ENCODE assay signal across 18 cellular contexts in the genomic region with DNA sequence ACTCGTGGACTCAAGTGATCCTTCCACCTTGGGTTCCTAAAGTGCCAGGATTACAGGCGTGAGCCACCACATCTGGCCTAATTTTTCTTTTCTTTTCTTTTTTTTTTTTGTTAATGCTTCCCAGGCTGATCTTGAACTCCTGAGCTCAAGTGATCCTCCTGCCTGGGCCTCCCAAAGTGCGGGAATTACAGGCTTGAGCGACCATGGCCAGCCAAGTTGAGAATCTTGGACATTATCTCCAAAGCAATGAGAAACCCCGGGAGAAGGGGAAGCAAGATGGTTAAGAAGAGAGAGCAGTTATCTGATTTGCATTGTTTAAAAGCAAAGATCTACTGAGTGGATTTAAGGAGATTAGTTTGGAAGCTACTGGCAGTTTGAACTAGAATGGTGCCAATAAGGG. TPM values are rescaled to one million over a fixed set of nuclear protein-coding genes. Genes with fewer than 3 reads are reported as not detected.
DNase-seq lines count a peak whose midpoint lies in the region; ATAC-seq and TF ChIP-seq lines count a peak whose summit lies in the region.
"Had no signal": no experiment of that assay in that cellular context is flagged by ENCODE, and none has a peak within 500 bp of the region (broad histone marks: within the 10 kb centered on the region; RNA-seq: fewer than 3 reads in every experiment).

No MANE protein-coding gene starts in this region.

- TF ChIP-seq POLR2A in prostate gland (IDR thresholded peaks at IDR 0.05): no peak

- TF ChIP-seq CTCF in HFFc6 (IDR thresholded peaks at IDR 0.05) (no peak), natural killer cell (IDR thresholded peaks at IDR 0.05) (no peak), prostate gland (IDR thresholded peaks at IDR 0.05) (no peak)

- peak overlapping the region; percentile 15 for H3K27ac Mint-ChIP-seq in activated CD4-positive, alpha-beta memory T cell treated with anti-CD3 and anti-CD28 coated beads, Interleukin-2, amount 10 ng/mL, durations not matched to agents 7 days and 5 days
- no peak overlapping the region for H3K27ac Mint-ChIP-seq in activated CD4-positive, alpha-beta memory T cell treated with anti-CD3 and anti-CD28 coated beads for 36 hours
- peak overlapping the region; percentile 8; the same call in 1 of the 2 replicates for H3K27ac Mint-ChIP-seq in HFFc6
- H3K27ac Mint-ChIP-seq in activated T-helper 17 cell treated with anti-CD3 and anti-CD28 coated beads, Interleukin-2, amount 50 U/mL, for 72 hours: peak overlapping the region; percentile 76
- H3K27ac Mint-ChIP-seq in natural killer cell: peak overlapping the region; percentile 78 to 99

- ATAC-seq in activated T-helper 17 cell treated with anti-CD3 and anti-CD28 coated beads, Interleukin-2, amount 50 U/mL, for 72 hours (replicated peaks): no peak
- no peak for ATAC-seq in natural killer cell
- ATAC-seq: activated T-cell treated with anti-CD3 and anti-CD28 coated beads, Interleukin-2, amount 50 U/mL, for 4 hours; Right ventricle myocardium inferior had no signal

- DNase-seq in activated CD4-positive, alpha-beta memory T cell treated with anti-CD3 and anti-CD28 coated beads, Interleukin-2, amount 10 ng/mL, durations not matched to agents 7 days and 5 days: no peak
- DNase-seq in activated CD4-positive, alpha-beta memory T cell treated with anti-CD3 and anti-CD28 coated beads for 36 hours: no peak
- no peak for DNase-seq in HFFc6
- DNase-seq in natural killer cell: no peak
- DNase-seq in NCI-H1417 (lab: John Stamatoyannopoulos, UW): no peak
- no peak for DNase-seq in HPDE6-E6E7 (ENCODE audit: extremely low spot score)
- no peak for DNase-seq in prostate gland (ENCODE audit: low spot score)
- DNase-seq: activated CD4-positive, CD25-positive, alpha-beta regulatory T cell treated with anti-CD3 and anti-CD28 coated beads, Interleukin-2, amount 50 U/mL, for 72 hours; activated T-cell treated with anti-CD3 and anti-CD28 coated beads, Interleukin-2, amount 50 U/mL, for 4 hours; anterior cingulate cortex; Caco-2; islet precursor cell; mammary epithelial cell; MM.1S; NCI-H1694 treated with DMSO at 0.1 percent for 48 hours; NCI-H446 had no signal

- H3K4me3 ChIP-seq in prostate gland: no peak overlapping the region

- H3K4me3 Mint-ChIP-seq in activated CD4-positive, alpha-beta memory T cell treated with anti-CD3 and anti-CD28 coated beads, Interleukin-2, amount 10 ng/mL, durations not matched to agents 7 days and 5 days: no peak overlapping the region
- H3K4me3 Mint-ChIP-seq in activated CD4-positive, alpha-beta memory T cell treated with anti-CD3 and anti-CD28 coated beads for 36 hours: no peak overlapping the region
- no peak overlapping the region for H3K4me3 Mint-ChIP-seq in HFFc6
- H3K4me3 Mint-ChIP-seq in activated T-helper 17 cell treated with anti-CD3 and anti-CD28 coated beads, Interleukin-2, amount 50 U/mL, for 72 hours: peak overlapping the region; percentile 85
- H3K4me3 Mint-ChIP-seq in natural killer cell: peak overlapping the region; percentile 78

- POLR2A ChIA-PET in activated CD4-positive, alpha-beta memory T cell treated with anti-CD3 and anti-CD28 coated beads, Interleukin-2, amount 10 ng/mL, durations not matched to agents 7 days and 5 days (lab: Charles Lee): interaction anchor here (1.2 to 4.0 kb wide), 3 partner anchors 8 to 124 kb away, joined by 3 to 55 read pairs (median 14); a partner anchor contains a TSS
- POLR2A ChIA-PET in activated CD4-positive, alpha-beta memory T cell treated with anti-CD3 and anti-CD28 coated beads for 36 hours (lab: Charles Lee): interaction anchor here (1.4 to 5.1 kb wide), 2 partner anchors 8 to 9 kb away, joined by 4 to 58 read pairs; a partner anchor contains a TSS

- peaks cover 79% of the 10 kb centered on the region for H3K4me1 Mint-ChIP-seq in activated CD4-positive, alpha-beta memory T cell treated with anti-CD3 and anti-CD28 coated beads, Interleukin-2, amount 10 ng/mL, durations not matched to agents 7 days and 5 days
- peaks cover 85% of the 10 kb centered on the region for H3K4me1 Mint-ChIP-seq in activated CD4-positive, alpha-beta memory T cell treated with anti-CD3 and anti-CD28 coated beads for 36 hours (ENCODE audit: low read depth)
- H3K4me1 Mint-ChIP-seq in HFFc6 (ENCODE audit: low read depth) (peaks cover 51% of the 10 kb centered on the region), natural killer cell (peaks cover 68 to 78% of the 10 kb centered on the region in 2 donors)
- peaks cover 63% of the 10 kb centered on the region for H3K4me1 Mint-ChIP-seq in activated T-helper 17 cell treated with anti-CD3 and anti-CD28 coated beads, Interleukin-2, amount 50 U/mL, for 72 hours

- peaks cover 2% of the 10 kb centered on the region for H3K9me3 Mint-ChIP-seq in activated CD4-positive, alpha-beta memory T cell treated with anti-CD3 and anti-CD28 coated beads, Interleukin-2, amount 10 ng/mL, durations not matched to agents 7 days and 5 days
- H3K9me3 Mint-ChIP-seq in activated CD4-positive, alpha-beta memory T cell treated with anti-CD3 and anti-CD28 coated beads for 36 hours: no peaks in the 10 kb centered on the region
- H3K9me3 Mint-ChIP-seq in HFFc6 (no peaks in the 10 kb centered on the region), natural killer cell (no peaks in the 10 kb centered on the region)
- no peaks in the 10 kb centered on the region for H3K9me3 Mint-ChIP-seq in activated T-helper 17 cell treated with anti-CD3 and anti-CD28 coated beads, Interleukin-2, amount 50 U/mL, for 72 hours
- H3K9me3 Mint-ChIP-seq: activated T-cell treated with anti-CD3 and anti-CD28 coated beads, Interleukin-2, amount 50 U/mL, for 4 hours had no signal

- H3K27me3 Mint-ChIP-seq in activated CD4-positive, alpha-beta memory T cell treated with anti-CD3 and anti-CD28 coated beads, Interleukin-2, amount 10 ng/mL, durations not matched to agents 7 days and 5 days: no peaks in the 10 kb centered on the region
- H3K27me3 Mint-ChIP-seq in activated CD4-positive, alpha-beta memory T cell treated with anti-CD3 and anti-CD28 coated beads for 36 hours: no peaks in the 10 kb centered on the region
- H3K27me3 Mint-ChIP-seq in HFFc6 (ENCODE audit: insufficient read depth) (peaks cover 7% of the 10 kb centered on the region), natural killer cell (ENCODE audit: low read depth in 2 of 2) (no peaks in the 10 kb centered on the region)
- H3K27me3 Mint-ChIP-seq in activated T-helper 17 cell treated with anti-CD3 and anti-CD28 coated beads, Interleukin-2, amount 50 U/mL, for 72 hours: no peaks in the 10 kb centered on the region

- H3K27ac ChIP-seq in prostate gland: no peak overlapping the region

- H3K27me3 ChIP-seq in prostate gland (replicated peaks; ENCODE audit: insufficient read depth): no peaks in the 10 kb centered on the region

- CTCF ChIA-PET in activated CD4-positive, alpha-beta memory T cell treated with anti-CD3 and anti-CD28 coated beads, Interleukin-2, amount 10 ng/mL, durations not matched to agents 7 days and 5 days (lab: Charles Lee): interaction anchor here (1.0 to 2.6 kb wide), 5 partner anchors 7 to 103 kb away, joined by 3 to 9 read pairs (median 3); a partner anchor contains a TSS
- CTCF ChIA-PET in activated CD4-positive, alpha-beta memory T cell treated with anti-CD3 and anti-CD28 coated beads for 36 hours (lab: Charles Lee): interaction anchor here (0.8 kb wide), 1 partner anchor 34 kb away, joined by 3 read pairs; no protein-coding TSS in a partner anchor

- H3K9me3 ChIP-seq in prostate gland: no peaks in the 10 kb centered on the region
- H3K9me3 ChIP-seq: Caco-2 had no signal

- WGBS in prostate gland: 71% methylated on average over 5 of the region's 5 CpGs

- H3K36me3 ChIP-seq in prostate gland: no peaks in the 10 kb centered on the region

- H3K4me1 ChIP-seq in prostate gland (replicated peaks): no peaks in the 10 kb centered on the region
- H3K4me1 ChIP-seq: Caco-2 had no signal

- H3K36me3 Mint-ChIP-seq in activated CD4-positive, alpha-beta memory T cell treated with anti-CD3 and anti-CD28 coated beads, Interleukin-2, amount 10 ng/mL, durations not matched to agents 7 days and 5 days (ENCODE audit: low read depth): peaks cover 63% of the 10 kb centered on the region
- H3K36me3 Mint-ChIP-seq in activated CD4-positive, alpha-beta memory T cell treated with anti-CD3 and anti-CD28 coated beads for 36 hours: peaks cover 39% of the 10 kb centered on the region
- H3K36me3 Mint-ChIP-seq in HFFc6 (ENCODE audit: low read depth) (peaks cover 26% of the 10 kb centered on the region), natural killer cell (peaks cover 3% of the 10 kb centered on the region)
- peaks cover 67% of the 10 kb centered on the region for H3K36me3 Mint-ChIP-seq in activated T-helper 17 cell treated with anti-CD3 and anti-CD28 coated beads, Interleukin-2, amount 50 U/mL, for 72 hours (ENCODE audit: low read depth)

- intact Hi-C loops in activated CD4-positive, alpha-beta memory T cell treated with anti-CD3 and anti-CD28 coated beads for 36 hours (cut with micrococcal nuclease): loop anchor here (10.0 kb wide), 3 partner anchors 183 to 817 kb away; a partner anchor contains a TSS
- intact Hi-C loops in natural killer cell (cut with micrococcal nuclease): no loop called here
- intact Hi-C loops in prostate gland (cut with DNase I): no loop called here

RNA-seq across cellular contexts. Expression of a gene that starts 9.1 kb away (rescaled TPM):
- 10 to 100 TPM; 89.5 to 92.5 TPM for total RNA-seq in activated CD4-positive, alpha-beta memory T cell treated with anti-CD3 and anti-CD28 coated beads, Interleukin-2, amount 10 ng/mL, durations not matched to agents 7 days and 5 days
- total RNA-seq in activated CD4-positive, alpha-beta memory T cell treated with anti-CD3 and anti-CD28 coated beads for 36 hours: 10 to 100 TPM; 55.3 to 55.7 TPM
- 10 to 100 TPM; 34.6 to 49.1 (median 38.7) TPM for total RNA-seq in HFFc6 (2021; fragmentation: NEBNext Ultra II Directional; extraction: Animal tissue kit (Norgen Biotek cat#: 25700))
- 10 to 100 TPM; 44.4 to 71.0 TPM for total RNA-seq in activated T-helper 17 cell treated with anti-CD3 and anti-CD28 coated beads, Interleukin-2, amount 50 U/mL, for 72 hours
- total RNA-seq in natural killer cell: 100 to 1,000 TPM; 238 to 283 (median 261) TPM
- 10 to 100 TPM; 43.5 to 76.3 TPM for total RNA-seq in prostate gland

RNA-seq across cellular contexts. Expression of a gene that starts 33.1 kb away (rescaled TPM):
- 10 to 100 TPM; 13.2 to 14.4 TPM for total RNA-seq in activated CD4-positive, alpha-beta memory T cell treated with anti-CD3 and anti-CD28 coated beads, Interleukin-2, amount 10 ng/mL, durations not matched to agents 7 days and 5 days
- total RNA-seq in activated CD4-positive, alpha-beta memory T cell treated with anti-CD3 and anti-CD28 coated beads for 36 hours: 10 to 100 TPM; 19.4 to 19.6 TPM
- 1 to 10 TPM; 5.7 to 9.9 (median 8.8) TPM for total RNA-seq in HFFc6 (2021; fragmentation: NEBNext Ultra II Directional; extraction: Animal tissue kit (Norgen Biotek cat#: 25700))
- 10 to 100 TPM; 16.1 to 21.4 TPM for total RNA-seq in activated T-helper 17 cell treated with anti-CD3 and anti-CD28 coated beads, Interleukin-2, amount 50 U/mL, for 72 hours
- 1 to 10 TPM; 5.5 to 6.8 (median 5.9) TPM for total RNA-seq in natural killer cell
- total RNA-seq in prostate gland: 10 to 100 TPM in 1 of 2 donors, 1 to 10 TPM in 1; 4.2 to 10.1 TPM

RNA-seq across cellular contexts. Expression of a gene that starts 33.6 kb away (rescaled TPM):
- total RNA-seq in activated CD4-positive, alpha-beta memory T cell treated with anti-CD3 and anti-CD28 coated beads, Interleukin-2, amount 10 ng/mL, durations not matched to agents 7 days and 5 days: 10 to 100 TPM; 53.7 to 56.7 TPM
- total RNA-seq in activated CD4-positive, alpha-beta memory T cell treated with anti-CD3 and anti-CD28 coated beads for 36 hours: 10 to 100 TPM; 41.4 to 42.2 TPM
- 10 to 100 TPM; 12.6 to 14.0 (median 13.3) TPM for total RNA-seq in HFFc6 (2021; fragmentation: NEBNext Ultra II Directional; extraction: Animal tissue kit (Norgen Biotek cat#: 25700))
- 10 to 100 TPM; 46.5 to 61.7 TPM for total RNA-seq in activated T-helper 17 cell treated with anti-CD3 and anti-CD28 coated beads, Interleukin-2, amount 50 U/mL, for 72 hours
- total RNA-seq in natural killer cell (10 to 100 TPM; 64.0 to 78.7 (median 77.6) TPM), prostate gland (10 to 100 TPM in 1 of 2 donors, 1 to 10 TPM in 1; 5.0 to 14.8 TPM)

RNA-seq across cellular contexts. Expression of a gene that starts 41.1 kb away (rescaled TPM):
- total RNA-seq in activated CD4-positive, alpha-beta memory T cell treated with anti-CD3 and anti-CD28 coated beads, Interleukin-2, amount 10 ng/mL, durations not matched to agents 7 days and 5 days: under 1 TPM; 0.20 to 0.45 TPM
- total RNA-seq in activated CD4-positive, alpha-beta memory T cell treated with anti-CD3 and anti-CD28 coated beads for 36 hours: under 1 TPM in 1 of 2 experiments, not detected in 1; 0.21 TPM
- 100 to 1,000 TPM in 4 of 6 experiments, 10 to 100 TPM in 2; 66.4 to 130 (median 123) TPM for total RNA-seq in HFFc6 (2021; fragmentation: NEBNext Ultra II Directional; extraction: Animal tissue kit (Norgen Biotek cat#: 25700))
- under 1 TPM; 0.13 to 0.40 TPM for total RNA-seq in activated T-helper 17 cell treated with anti-CD3 and anti-CD28 coated beads, Interleukin-2, amount 50 U/mL, for 72 hours
- total RNA-seq in natural killer cell: under 1 TPM in 1 of 3 donors, not detected in 2; 0.16 TPM
- total RNA-seq in prostate gland: 10 to 100 TPM; 15.8 to 25.1 TPM

RNA-seq across cellular contexts. Expression of a gene that starts 50.8 kb away (rescaled TPM):
- 1 to 10 TPM; 1.6 to 2.9 TPM for total RNA-seq in activated CD4-positive, alpha-beta memory T cell treated with anti-CD3 and anti-CD28 coated beads, Interleukin-2, amount 10 ng/mL, durations not matched to agents 7 days and 5 days
- total RNA-seq in activated CD4-positive, alpha-beta memory T cell treated with anti-CD3 and anti-CD28 coated beads for 36 hours: under 1 TPM; 0.22 to 0.93 TPM
- under 1 TPM in 2 of 6 experiments, not detected in 4; 0.41 to 0.59 TPM for total RNA-seq in HFFc6 (2021; fragmentation: NEBNext Ultra II Directional; extraction: Animal tissue kit (Norgen Biotek cat#: 25700))
- total RNA-seq in activated T-helper 17 cell treated with anti-CD3 and anti-CD28 coated beads, Interleukin-2, amount 50 U/mL, for 72 hours: 1 to 10 TPM in 1 of 2 donors, under 1 TPM in 1; 0.99 to 4.4 TPM
- total RNA-seq in natural killer cell (1 to 10 TPM in 2 of 3 donors, under 1 TPM in 1; 0.88 to 2.1 (median 1.5) TPM), prostate gland (10 to 100 TPM in 1 of 2 donors, under 1 TPM in 1; 0.46 to 92.5 TPM)
- total RNA-seq: Right ventricle myocardium inferior had no signal

Comparison
In these comparisons a context has a peak if more than half of its experiments do, and no peak if none do; other contexts are left out.
1. H3K4me3 Mint-ChIP-seq: peak in activated T-helper 17 cell treated with anti-CD3 and anti-CD28 coated beads, Interleukin-2, amount 50 U/mL, for 72 hours (single experiment) and natural killer cell (single experiment); none in activated CD4-positive, alpha-beta memory T cell treated with anti-CD3 and anti-CD28 coated beads, Interleukin-2, amount 10 ng/mL, durations not matched to agents 7 days and 5 days (single experiment), activated CD4-positive, alpha-beta memory T cell treated with anti-CD3 and anti-CD28 coated beads for 36 hours (single experiment) and HFFc6 (single experiment).